9 cellular contexts compared by ENCODE assay signal in genomic region chr6:46042355-46042999, GRCh38. TPM values are rescaled to one million over a fixed set of nuclear protein-coding genes. Genes with fewer than 3 reads are reported as not detected.
A peak's percentile ranks its signal among the peaks of the same experiment; 100 is the strongest.
DNase-seq lines count a peak whose midpoint lies in the region; ATAC-seq, FAIRE-seq and TF ChIP-seq lines count a peak whose summit lies in the region.
"Had no signal": no experiment of that assay in that cellular context is flagged by ENCODE, and none has a peak within 500 bp of the region (broad histone marks: within the 10 kb centered on the region; RNA-seq: fewer than 3 reads in every experiment).

No MANE protein-coding gene starts in this region.

- H3K9me3 ChIP-seq in tibial artery = no peaks in the 10 kb centered on the region

- ATAC-seq in HG02884 (IDR thresholded peaks at IDR 0.05; ENCODE audit: unreplicated experiment) = peak; percentile 90

- H3K4me3 ChIP-seq in BJ (ENCODE audit: low read depth, low read length) (no peak overlapping the region), astrocyte of the cerebellum (ENCODE audit: low read depth, low read length) (no peak overlapping the region), tibial artery (no peak overlapping the region)
- H3K4me3 ChIP-seq: SK-N-MC had no signal

- peak; percentile 56 for FAIRE-seq in GM12892 (lab: Jason Lieb, UNC)

- POLR2A ChIA-PET in BJ (lab: Charles Lee) = no interaction called here

- intact Hi-C loops in tibial artery (cut with DNase I; ENCODE audit: low total_unique reads) = no loop called here

- CTCF ChIA-PET in BJ (lab: Yijun Ruan, JAX) = interaction anchor here (0.9 to 1.1 kb wide), 2 partner anchors 8 to 44 kb away, joined by 5 read pairs; no protein-coding TSS in a partner anchor

- peak; percentile 46 for TF ChIP-seq CTCF in BJ (IDR thresholded peaks at IDR 0.05; ENCODE audit: insufficient read depth, low read depth, low read length)
- TF ChIP-seq CTCF in astrocyte of the cerebellum (IDR thresholded peaks at IDR 0.05; ENCODE audit: low read depth, low read length, missing control alignments) = peak; percentile 50
- peak; percentile 37 to 39 for TF ChIP-seq CTCF in tibial artery (IDR thresholded peaks at IDR 0.05)

- in situ Hi-C loops in astrocyte of the cerebellum (cut with HindIII; ENCODE audit: low sequenced_read_pairs) = no loop called here

- no peak overlapping the region for H3K27ac ChIP-seq in tibial artery
- H3K27ac ChIP-seq: SK-N-MC had no signal

- TF ChIP-seq POLR2A in GM12892 (IDR thresholded peaks at IDR 0.05; ENCODE audit: low read depth, low read length) = no peak

- H3K36me3 ChIP-seq in BJ (ENCODE audit: control insufficient read depth, insufficient read depth, low read length) (no peaks in the 10 kb centered on the region), tibial artery (no peaks in the 10 kb centered on the region)

- DNase-seq in BJ (ENCODE audit: low read depth) (no peak), GM12892 (ENCODE audit: insufficient read length) (no peak), NCI-H2227 (lab: John Stamatoyannopoulos, UW; ENCODE audit: unreplicated experiment) (peak; percentile 28), astrocyte of the cerebellum (ENCODE audit: low read depth) (no peak), islet precursor cell (peak; percentile 68), tibial artery (no peak)
- DNase-seq in activated CD4-positive, alpha-beta T cell treated with anti-CD3 and anti-CD28 coated beads for 1 hour = no peak

- H3K27me3 ChIP-seq in BJ (ENCODE audit: control insufficient read depth, insufficient read depth, low read length) (no peaks in the 10 kb centered on the region), tibial artery (no peaks in the 10 kb centered on the region)

- peaks cover 0 to 11% (median 8%) of the 10 kb centered on the region in 4 donors for H3K4me1 ChIP-seq in tibial artery

RNA-seq across cellular contexts. Expression of gene CLIC5, which starts 26.8 kb away (rescaled TPM):
- polyA plus RNA-seq in BJ (2011; rRNA removed) = not detected in 2 replicates
- not detected in 2 replicates for polyA minus RNA-seq in BJ (2011; rRNA and poly(A)+ RNA removed)
- 0.13 TPM for polyA plus RNA-seq in GM12892 (2012; ENCODE audit: missing spikeins)

Comparison
In these comparisons a context has a peak if more than half of its experiments do, and no peak if none do; other contexts are left out.
1. DNase-seq: peak in NCI-H2227 (single experiment) and islet precursor cell (single experiment); none in BJ (single experiment), GM12892 (single experiment), astrocyte of the cerebellum (single experiment), tibial artery (0 of 2) and activated CD4-positive, alpha-beta T cell treated with anti-CD3 and anti-CD28 coated beads for 1 hour (single experiment).
2. Peak in every context shown above with its lines, with median percentiles within 50 percentile points of each other: CTCF ChIP-seq.